ENCODE assay signal across 8 cellular contexts in the genomic region with DNA sequence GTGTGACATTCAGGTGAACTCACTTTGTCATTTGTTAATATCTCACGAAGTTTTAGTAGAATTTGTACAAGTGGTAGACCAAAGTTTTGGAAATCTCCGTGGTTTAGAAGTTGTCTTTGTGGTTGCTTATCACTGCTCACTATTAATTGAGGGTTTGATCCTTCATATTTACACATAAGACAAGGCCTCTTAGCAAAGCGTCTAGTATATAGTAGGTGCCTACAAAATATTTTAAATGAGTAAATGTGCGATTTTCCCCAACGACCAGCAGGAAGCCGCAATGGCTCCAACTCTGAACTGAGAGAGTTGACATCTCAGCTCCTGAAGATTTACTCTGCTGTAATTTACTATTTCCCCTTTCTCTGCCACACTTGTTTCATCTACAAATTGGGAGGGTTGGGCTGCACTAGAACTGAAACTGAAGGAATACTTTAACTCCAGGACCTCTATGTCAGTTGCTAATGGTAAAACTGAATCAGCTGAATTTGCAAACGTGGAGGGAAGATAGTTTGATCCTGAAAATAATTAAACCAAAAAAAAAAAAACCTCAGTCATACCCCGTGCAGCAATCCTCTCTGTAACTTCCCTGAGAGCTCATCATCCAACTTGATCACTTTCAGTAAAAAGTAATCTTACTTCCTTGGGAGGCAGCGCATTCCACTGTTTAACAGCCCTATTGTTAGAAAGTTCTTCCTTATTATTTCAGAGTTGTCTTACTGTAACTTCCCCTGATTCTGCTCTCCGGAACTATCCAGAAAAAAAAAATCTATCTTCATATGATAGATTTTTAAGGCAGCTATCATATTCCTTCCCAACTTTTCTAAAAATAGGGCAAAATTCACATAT. TPM values are rescaled to one million over a fixed set of nuclear protein-coding genes. Genes with fewer than 3 reads are reported as not detected.
A peak's percentile ranks its signal among the peaks of the same experiment; 100 is the strongest.
DNase-seq lines count a peak whose midpoint lies in the region; ATAC-seq, FAIRE-seq and TF ChIP-seq lines count a peak whose summit lies in the region.

No MANE protein-coding gene starts in this region.

- H3K4me1 ChIP-seq in left ventricle myocardium inferior: peaks cover 44% of the 10 kb centered on the region
- peaks cover 18% of the 10 kb centered on the region for H3K4me1 ChIP-seq in GM12878 (ENCODE audit: control insufficient read depth, insufficient read depth, low read length)
- no peaks in the 10 kb centered on the region for H3K4me1 ChIP-seq in urinary bladder (ENCODE audit: insufficient read depth)

- no peaks in the 10 kb centered on the region for H3K36me3 Mint-ChIP-seq in memory B cell

- H3K27me3 ChIP-seq in left ventricle myocardium inferior (ENCODE audit: low read depth) (no peaks in the 10 kb centered on the region), GM12878 (replicated peaks in 1 of 2; ENCODE audit: control insufficient read depth in 2 of 2, insufficient read depth in 2 of 2, low read length in 1 of 2) (peaks cover 8 to 27% of the 10 kb centered on the region in 2 experiments)

- RAD21 ChIA-PET in GM12878 (lab: Charles Lee; ENCODE audit: unreplicated experiment): interaction anchor here (1.6 kb wide), 1 partner anchor 22 kb away, joined by 3 read pairs; no protein-coding TSS in a partner anchor

- in situ Hi-C loops in GM12878 (cut with MboI): loop anchor here (10.0 kb wide), 1 partner anchor 530 kb away; no protein-coding TSS in a partner anchor

- H3K27ac Mint-ChIP-seq in memory B cell: peak overlapping the region; percentile 54

- H3K27me3 Mint-ChIP-seq in memory B cell: peaks cover 12% of the 10 kb centered on the region

- SMC1A ChIA-PET in GM12878 (lab: Charles Lee; ENCODE audit: uncharacterized antibody, unreplicated experiment): interaction anchor here (0.8 to 0.9 kb wide), 2 partner anchors 9 to 15 kb away, joined by 3 to 4 read pairs; no protein-coding TSS in a partner anchor

- peak overlapping the region; percentile 64; the same call in 1 of the 2 replicates for H3K4me2 ChIP-seq in GM12878 (ENCODE audit: control insufficient read depth, insufficient read depth)

- H3K9ac ChIP-seq in GM12878 (ENCODE audit: control insufficient read depth, insufficient read depth, low read length): no peak overlapping the region

- POLR2A ChIA-PET in GM12878 (lab: Charles Lee): no interaction called here

- TF ChIP-seq POLR2A in GM12878 (IDR thresholded peaks at IDR 0.05; ENCODE audit: low read depth, low read length): no peak

- BruUV-seq in GM12878 (replicated peaks; lab: Mats Ljungman, UMichigan): no TSS peak

- H3K9me3 ChIP-seq in left ventricle myocardium inferior (replicated peaks): no peaks in the 10 kb centered on the region
- H3K9me3 ChIP-seq in GM12878 (replicated peaks; ENCODE audit: control insufficient read depth, insufficient read depth, low read length): no peaks in the 10 kb centered on the region

- no peaks in the 10 kb centered on the region for H3K79me2 ChIP-seq in GM12878 (ENCODE audit: control insufficient read depth, insufficient read depth, low read length)

- no peaks in the 10 kb centered on the region for H3K36me3 ChIP-seq in left ventricle myocardium inferior
- no peaks in the 10 kb centered on the region for H3K36me3 ChIP-seq in GM12878 (ENCODE audit: control insufficient read depth in 2 of 2, insufficient read depth in 2 of 2, low read length in 1 of 2)
- no peaks in the 10 kb centered on the region for H3K36me3 ChIP-seq in urinary bladder (ENCODE audit: insufficient read depth)

- TF ChIP-seq CTCF in left ventricle myocardium inferior (IDR thresholded peaks at IDR 0.05; ENCODE audit: borderline replicate concordance) (no peak), GM12878 (IDR thresholded peaks at IDR 0.05 in 2 of 3, conservative IDR thresholded peaks at IDR 0.05 in 1 of 3; ENCODE audit: control insufficient read depth in 2 of 3, extremely low read depth in 1 of 3, insufficient read depth in 1 of 3, low read depth in 3 of 3, low read length in 3 of 3) (no peak), GM20000 (IDR thresholded peaks at IDR 0.05; ENCODE audit: extremely low read depth, missing control alignments) (no peak)

- peaks cover 2% of the 10 kb centered on the region for H3K9me3 Mint-ChIP-seq in memory B cell

- ATAC-seq in left ventricle myocardium superior (no peak), GM12878 (no peak), memory B cell (ENCODE audit: low read depth) (no peak)

- DNase-seq in left ventricle myocardium inferior (no peak), left ventricle myocardium superior (no peak), GM12878 (ENCODE audit: low read depth, low spot score) (no peak), memory B cell (ENCODE audit: low spot score in 2 of 2) (no peak), SW480 (ENCODE audit: low spot score) (no peak), iPS-NIHi11 (ENCODE audit: low spot score) (no peak), GM20000 (ENCODE audit: low spot score) (no peak)

- no peak overlapping the region for H2AFZ ChIP-seq in GM12878 (ENCODE audit: control insufficient read depth, low read depth, low read length)

- peaks cover 30% of the 10 kb centered on the region for H3K4me1 Mint-ChIP-seq in memory B cell

- TF ChIP-seq EP300 in GM12878 (IDR thresholded peaks at IDR 0.05; ENCODE audit: borderline replicate concordance in 1 of 2, control insufficient read depth in 1 of 2, low read depth in 2 of 2, low read length in 2 of 2): no peak

- H3K4me3 ChIP-seq in left ventricle myocardium inferior (peak overlapping the region; percentile 88), GM12878 (no peak overlapping the region), urinary bladder (ENCODE audit: low read depth, low read length) (peak overlapping the region; percentile 93)

- intact Hi-C loops in left ventricle myocardium inferior (cut with micrococcal nuclease): no loop called here
- intact Hi-C loops in left ventricle myocardium superior (cut with micrococcal nuclease): no loop called here
- intact Hi-C loops in GM12878 (cut with micrococcal nuclease; ENCODE audit: unreplicated experiment): no loop called here

- H3K27ac ChIP-seq in left ventricle myocardium inferior (replicated peaks) (peak overlapping the region; percentile 96), GM12878 (ENCODE audit: control insufficient read depth, insufficient read depth) (no peak overlapping the region), urinary bladder (ENCODE audit: low read depth) (no peak overlapping the region)

- no peak for FAIRE-seq in GM12878 (lab: Jason Lieb, UNC)

- no peaks in the 10 kb centered on the region for H4K20me1 ChIP-seq in GM12878 (ENCODE audit: control insufficient read depth, insufficient read depth)

- peak overlapping the region; percentile 83 for H3K4me3 Mint-ChIP-seq in memory B cell

- CTCF ChIA-PET in GM12878 (lab: Yijun Ruan, JAX): interaction anchor here (1.3 to 1.7 kb wide), 3 partner anchors 9 to 322 kb away, joined by 5 to 6 read pairs (median 5); a partner anchor contains a TSS

- TF ChIP-seq RAD21 in GM12878 (IDR thresholded peaks at IDR 0.05; ENCODE audit: insufficient read depth, low read depth, low read length): no peak

- 5% methylated on average over 10 of the region's 10 CpGs for WGBS in GM12878 (ENCODE audit: insufficient coverage, insufficient replicate concordance, low lambda C conversion rate, missing lambda C conversion rate)
- 61% methylated on average over 10 of the region's 10 CpGs for WGBS in urinary bladder

TF ChIP-seq in GM12878, 131 proteins besides CTCF, POLR2A, EP300 and RAD21:
- TF ChIP-seq KLF5 (IDR thresholded peaks at IDR 0.05; ENCODE audit: partially characterized antibody): no peak

RNA-seq across cellular contexts. Expression of a gene that starts 1.3 kb away (rescaled TPM):
- total RNA-seq in left ventricle myocardium inferior (17.8 TPM), left ventricle myocardium superior (17.9 TPM), GM12878 (2014; rRNA removed) (0.65 and 1.6 TPM in 2 replicates), GM12878 (2014; rRNA removed; fragmentation: Illumina TruSeq; extraction: Trizol) (0.92 and 1.1 TPM in 2 replicates), GM12878 (2021) (0.62 and 0.96 TPM in 2 replicates), urinary bladder (114 TPM)
- total RNA-seq in GM12878 (2013; cell fraction: nucleolus; rRNA removed): 21.9 and 24.8 TPM in 2 replicates
- polyA plus RNA-seq in GM12878 (2011; ENCODE audit: low read depth): 1.8 TPM
- polyA plus RNA-seq in GM12878 (2011; rRNA removed) (1.7 and 2.3 TPM in 2 replicates), GM12878 (2014; fragmentation: Illumina TruSeq; extraction: Trizol) (0.35 and 1.3 TPM in 2 replicates), GM12878 (2014; fragmentation: Nextera tagmentation; extraction: Ambion mirVana) (under 1 TPM; 0.24 to 0.26 TPM), GM12878 (2014; rRNA removed) (0.38 and 1.1 TPM in 2 replicates), GM12878 (2016; fragmentation: Nextera tagmentation; extraction: Ambion mirVana) (1 to 10 TPM; 2.1 to 2.2 TPM), urinary bladder (27.8 TPM)
- polyA plus RNA-seq in GM12878 (2011; cell fraction: cytosol; rRNA removed): 0.88 and 1.1 TPM in 2 replicates
- polyA plus RNA-seq in GM12878 (2011; cell fraction: nucleus; rRNA removed): 2.2 and 2.4 TPM in 2 replicates
- 1.3 and 2.3 TPM in 2 replicates for polyA plus RNA-seq in GM12878 (2012)
- 5.1 and 5.2 TPM in 2 replicates for polyA minus RNA-seq in GM12878 (2011; rRNA and poly(A)+ RNA removed)
- polyA minus RNA-seq in GM12878 (2011; cell fraction: cytosol; rRNA and poly(A)+ RNA removed): 2.0 and 3.2 TPM in 2 replicates
- 3.7 and 5.0 TPM in 2 replicates for polyA minus RNA-seq in GM12878 (2011; cell fraction: nucleus; rRNA and poly(A)+ RNA removed)

RNA-seq across cellular contexts. Expression of a gene that starts 9.6 kb away (rescaled TPM):
- 14.2 TPM for total RNA-seq in left ventricle myocardium inferior
- 23.4 TPM for total RNA-seq in left ventricle myocardium superior
- 9.9 and 12.6 TPM in 2 replicates for total RNA-seq in GM12878 (2013; cell fraction: nucleolus; rRNA removed)
- not detected in 2 replicates for total RNA-seq in GM12878 (2014; rRNA removed)
- total RNA-seq in GM12878 (2014; rRNA removed; fragmentation: Illumina TruSeq; extraction: Trizol): not detected in 2 replicates
- total RNA-seq in GM12878 (2021): 0.21 TPM in 1 of 2 replicates, not detected in the other
- polyA plus RNA-seq in GM12878 (2011; ENCODE audit: low read depth): 1.3 TPM
- 2.7 and 4.2 TPM in 2 replicates for polyA plus RNA-seq in GM12878 (2011; rRNA removed)
- polyA plus RNA-seq in GM12878 (2011; cell fraction: cytosol; rRNA removed): 5.5 and 8.1 TPM in 2 replicates
- 3.5 and 8.1 TPM in 2 replicates for polyA plus RNA-seq in GM12878 (2011; cell fraction: nucleus; rRNA removed)
- 1.3 and 3.2 TPM in 2 replicates for polyA plus RNA-seq in GM12878 (2012)
- polyA plus RNA-seq in GM12878 (2014; fragmentation: Illumina TruSeq; extraction: Trizol): not detected in 2 replicates
- not detected for polyA plus RNA-seq in GM12878 (2014; fragmentation: Nextera tagmentation; extraction: Ambion mirVana)
- not detected in 2 replicates for polyA plus RNA-seq in GM12878 (2014; rRNA removed)
- under 1 TPM in 1 of 2 experiments, not detected in 1; 0.11 TPM for polyA plus RNA-seq in GM12878 (2016; fragmentation: Nextera tagmentation; extraction: Ambion mirVana)
- 1.3 and 11.4 TPM in 2 replicates for polyA minus RNA-seq in GM12878 (2011; rRNA and poly(A)+ RNA removed)
- polyA minus RNA-seq in GM12878 (2011; cell fraction: cytosol; rRNA and poly(A)+ RNA removed): 2.0 and 3.3 TPM in 2 replicates
- polyA minus RNA-seq in GM12878 (2011; cell fraction: nucleus; rRNA and poly(A)+ RNA removed): 3.3 and 5.6 TPM in 2 replicates
- total RNA-seq in urinary bladder: 28.2 TPM
- polyA plus RNA-seq in urinary bladder: 47.2 TPM
